Comparison of ENCODE assay signal across 1 cellular context in the genomic region with DNA sequence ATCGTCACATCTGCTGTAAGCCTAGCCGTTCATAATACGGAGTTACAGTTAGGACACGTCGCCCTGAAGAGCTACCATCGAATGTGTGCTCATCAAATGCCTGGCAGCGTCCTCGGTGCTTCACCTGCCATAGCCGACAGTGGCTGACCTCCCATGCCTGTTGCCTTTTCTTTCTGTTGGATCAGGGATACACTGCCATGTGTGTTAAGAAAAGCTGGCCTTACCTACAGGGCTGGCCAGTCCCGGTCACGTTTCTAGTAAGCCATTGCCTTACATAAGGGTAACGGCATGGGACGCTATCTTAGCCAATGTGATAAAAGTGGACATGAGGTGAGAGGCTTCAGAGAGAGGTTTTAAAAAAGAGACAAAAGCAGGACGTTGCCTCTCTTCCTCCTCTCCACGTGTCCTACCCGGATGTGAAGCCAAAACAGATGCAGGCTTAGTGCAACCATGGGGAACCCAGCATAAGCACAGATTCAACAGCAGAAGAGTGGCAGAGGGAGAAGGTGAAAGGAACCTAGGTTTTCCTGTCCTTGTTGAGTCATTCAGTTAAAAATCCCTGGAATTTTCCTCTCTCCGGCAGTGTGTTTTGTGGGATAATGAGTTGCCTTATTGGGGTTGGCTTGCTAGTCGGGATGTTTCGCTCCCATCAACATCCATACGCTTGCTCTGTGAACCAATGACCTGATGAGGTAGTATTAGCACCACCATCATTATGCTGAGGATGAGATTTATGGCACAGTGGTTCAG.
TF ChIP-seq lines count a peak whose summit lies in the region.

No MANE protein-coding gene starts in this region.

TF ChIP-seq in H1, 55 proteins besides CTCF, POLR2A, EP300 and RAD21:
- TF ChIP-seq SIN3A (conservative IDR thresholded peaks at IDR 0.05 in 1 of 2, IDR thresholded peaks at IDR 0.05 in 1 of 2; ENCODE audit: low read depth in 1 of 2, low read length in 2 of 2) (no peak), CEBPB (IDR thresholded peaks at IDR 0.05; ENCODE audit: low read depth, low read length) (no peak), SRF (IDR thresholded peaks at IDR 0.05; ENCODE audit: low read depth, low read length) (no peak), FOSL1 (IDR thresholded peaks at IDR 0.05; ENCODE audit: insufficient read depth, low read depth, low read length) (no peak)
- TF ChIP-seq, protein P1, sequence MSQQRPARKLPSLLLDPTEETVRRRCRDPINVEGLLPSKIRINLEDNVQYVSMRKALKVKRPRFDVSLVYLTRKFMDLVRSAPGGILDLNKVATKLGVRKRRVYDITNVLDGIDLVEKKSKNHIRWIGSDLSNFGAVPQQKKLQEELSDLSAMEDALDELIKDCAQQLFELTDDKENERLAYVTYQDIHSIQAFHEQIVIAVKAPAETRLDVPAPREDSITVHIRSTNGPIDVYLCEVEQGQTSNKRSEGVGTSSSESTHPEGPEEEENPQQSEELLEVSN (IDR thresholded peaks at IDR 0.05) = no peak
